ENCODE assay signal across 23 cellular contexts in the genomic region with DNA sequence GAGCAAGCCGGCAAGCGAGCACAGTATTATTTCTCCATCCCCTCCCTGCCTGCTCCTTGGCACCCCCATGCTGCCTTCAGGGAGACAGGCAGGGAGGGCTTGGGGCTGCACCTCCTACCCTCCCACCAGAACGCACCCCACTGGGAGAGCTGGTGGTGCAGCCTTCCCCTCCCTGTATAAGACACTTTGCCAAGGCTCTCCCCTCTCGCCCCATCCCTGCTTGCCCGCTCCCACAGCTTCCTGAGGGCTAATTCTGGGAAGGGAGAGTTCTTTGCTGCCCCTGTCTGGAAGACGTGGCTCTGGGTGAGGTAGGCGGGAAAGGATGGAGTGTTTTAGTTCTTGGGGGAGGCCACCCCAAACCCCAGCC. TPM values are rescaled to one million over a fixed set of nuclear protein-coding genes. Genes with fewer than 3 reads are reported as not detected.
A peak's percentile ranks its signal among the peaks of the same experiment; 100 is the strongest.
DNase-seq lines count a peak whose midpoint lies in the region; ATAC-seq and TF ChIP-seq lines count a peak whose summit lies in the region.
"Had no signal": no experiment of that assay in that cellular context is flagged by ENCODE, and none has a peak within 500 bp of the region (broad histone marks: within the 10 kb centered on the region; RNA-seq: fewer than 3 reads in every experiment).

No MANE protein-coding gene starts in this region.

- H3K27me3 ChIP-seq in BLaER1 (peaks cover 43% of the 10 kb centered on the region), KMS-11 (ENCODE audit: insufficient read depth, low read depth) (peaks cover 41% of the 10 kb centered on the region), subcutaneous abdominal adipose tissue (ENCODE audit: control insufficient read depth in 5 of 5, insufficient read depth in 4 of 5, low read length in 5 of 5) (peaks cover 3 to 24% (median 17%) of the 10 kb centered on the region in 5 donors), MG63 (0 out of 2 replicates have a peak, but pooled peaks cover 3% of the 10 kb centered on the region), right lobe of liver (peaks cover 0 to 2% of the 10 kb centered on the region in 2 donors)

- H2AFZ ChIP-seq in KMS-11 (ENCODE audit: low read depth) = peak overlapping the region; percentile 27; the same call in 1 of the 2 replicates

- H3K27ac Mint-ChIP-seq in chondrocyte (ENCODE audit: unreplicated experiment) = peak overlapping the region; percentile 92
- H3K27ac Mint-ChIP-seq: activated naive CD4-positive, alpha-beta T cell treated with anti-CD3 and anti-CD28 coated beads, Interleukin-2, amount 10 ng/mL, durations not matched to agents 7 days and 5 days; CD4-positive, alpha-beta T cell had no signal

- ATAC-seq in GM18909 (IDR thresholded peaks at IDR 0.05; ENCODE audit: poor library complexity, unreplicated experiment) = no peak
- no peak for ATAC-seq in right lobe of liver

- H3K9me3 Mint-ChIP-seq in chondrocyte (ENCODE audit: low read depth) = no peaks in the 10 kb centered on the region
- H3K9me3 Mint-ChIP-seq: activated naive CD4-positive, alpha-beta T cell treated with anti-CD3 and anti-CD28 coated beads, Interleukin-2, amount 10 ng/mL, durations not matched to agents 7 days and 5 days; CD4-positive, alpha-beta T cell; natural killer cell; T-cell had no signal

- TF ChIP-seq CTCF in KMS-11 (conservative IDR thresholded peaks at IDR 0.05; ENCODE audit: low read depth, low read length) (no peak), chondrocyte (IDR thresholded peaks at IDR 0.05) (no peak), right lobe of liver (IDR thresholded peaks at IDR 0.05) (no peak)

- H3K4me2 ChIP-seq in BLaER1 = peak overlapping the region; percentile 70
- no peak overlapping the region; the same call in 1 of the 2 replicates for H3K4me2 ChIP-seq in KMS-11

- no peaks in the 10 kb centered on the region for H3K36me3 ChIP-seq in BLaER1
- no peaks in the 10 kb centered on the region for H3K36me3 ChIP-seq in KMS-11 (ENCODE audit: insufficient read depth)
- peaks cover 0 to 58% (median 52%) of the 10 kb centered on the region in 5 donors for H3K36me3 ChIP-seq in subcutaneous abdominal adipose tissue (ENCODE audit: control insufficient read depth in 5 of 5, insufficient read depth in 5 of 5, low read length in 5 of 5)
- peaks cover 22% of the 10 kb centered on the region for H3K36me3 ChIP-seq in MG63
- peaks cover 0 to 53% (median 28%) of the 10 kb centered on the region in 4 donors for H3K36me3 ChIP-seq in right lobe of liver

- H3K4me3 Mint-ChIP-seq in chondrocyte (ENCODE audit: unreplicated experiment) = peak overlapping the region; percentile 16
- H3K4me3 Mint-ChIP-seq: activated naive CD4-positive, alpha-beta T cell treated with anti-CD3 and anti-CD28 coated beads, Interleukin-2, amount 10 ng/mL, durations not matched to agents 7 days and 5 days had no signal

- TF ChIP-seq POLR2A in right lobe of liver (IDR thresholded peaks at IDR 0.05) = no peak

- DNase-seq in chondrocyte (ENCODE audit: low spot score) = no peak
- DNase-seq in MG63 = no peak
- no peak for DNase-seq in right lobe of liver
- no peak for DNase-seq in DMS153 (lab: John Stamatoyannopoulos, UW)
- DNase-seq: NCI-H524 treated with DMSO at 0.1 percent for 48 hours had no signal

- no peaks in the 10 kb centered on the region for H3K27me3 Mint-ChIP-seq in chondrocyte (ENCODE audit: low read depth)

- H3K36me3 Mint-ChIP-seq in chondrocyte (ENCODE audit: low read depth) = peaks cover 11% of the 10 kb centered on the region
- H3K36me3 Mint-ChIP-seq: activated naive CD4-positive, alpha-beta T cell treated with anti-CD3 and anti-CD28 coated beads, Interleukin-2, amount 10 ng/mL, durations not matched to agents 7 days and 5 days; natural killer cell; T-cell had no signal

- H3K27ac ChIP-seq in BLaER1 = no peak overlapping the region
- H3K27ac ChIP-seq in KMS-11 = no peak overlapping the region
- peak overlapping the region; percentile 37 for H3K27ac ChIP-seq in subcutaneous abdominal adipose tissue (ENCODE audit: low read depth, low read length)
- H3K27ac ChIP-seq in right lobe of liver = no peak overlapping the region
- H3K27ac ChIP-seq: cardiac muscle cell, Peyer's patch, SJSA1, stomach, upper lobe of right lung had no signal

- no peak overlapping the region for H3K4me3 ChIP-seq in BLaER1
- no peak overlapping the region for H3K4me3 ChIP-seq in KMS-11 (IDR thresholded peaks at IDR 0.05; ENCODE audit: insufficient read depth, low read depth, low read length)
- H3K4me3 ChIP-seq in subcutaneous abdominal adipose tissue (ENCODE audit: low read depth in 1 of 5, low read length in 5 of 5) = no peak overlapping the region
- H3K4me3 ChIP-seq in MG63 = no peak overlapping the region
- no peak overlapping the region for H3K4me3 ChIP-seq in right lobe of liver
- H3K4me3 ChIP-seq: cardiac muscle cell, gastroesophageal sphincter, Peyer's patch, SJSA1, stomach, upper lobe of right lung had no signal

- H3K4me1 ChIP-seq in BLaER1 (peaks cover 97% of the 10 kb centered on the region), KMS-11 (ENCODE audit: low read depth, poor library complexity, severe bottlenecking) (peaks cover 40% of the 10 kb centered on the region), subcutaneous abdominal adipose tissue (ENCODE audit: control insufficient read depth in 5 of 5, insufficient read depth in 5 of 5, low read length in 5 of 5) (peaks cover 0 to 41% (median 36%) of the 10 kb centered on the region in 5 donors), right lobe of liver (peaks cover 0 to 14% (median 0%) of the 10 kb centered on the region in 4 donors)

- intact Hi-C loops in right lobe of liver (cut with DNase I) = no loop called here

- H3K79me2 ChIP-seq in KMS-11 (ENCODE audit: insufficient read depth, low read depth) = no peaks in the 10 kb centered on the region

- H3K9ac ChIP-seq in BLaER1 = no peak overlapping the region
- H3K9ac ChIP-seq in KMS-11 = no peak overlapping the region
- H3K9ac ChIP-seq in subcutaneous abdominal adipose tissue (ENCODE audit: low read length in 5 of 5) = no peak overlapping the region

- H3K9me3 ChIP-seq in BLaER1 (no peaks in the 10 kb centered on the region), subcutaneous abdominal adipose tissue (ENCODE audit: control insufficient read depth in 5 of 5, low read length in 5 of 5) (no peaks in the 10 kb centered on the region), MG63 (no peaks in the 10 kb centered on the region), right lobe of liver (no peaks in the 10 kb centered on the region)
- H3K9me3 ChIP-seq: gastroesophageal sphincter, Peyer's patch, SJSA1, stomach, upper lobe of right lung had no signal

- H3K4me1 Mint-ChIP-seq in chondrocyte (ENCODE audit: low read depth) = peaks cover 57% of the 10 kb centered on the region

- 83% methylated on average over 3 of the region's 7 CpGs for WGBS in right lobe of liver (ENCODE audit: insufficient coverage, low coverage, low lambda C conversion rate, missing lambda C conversion rate)

- H4K20me1 ChIP-seq in BLaER1 = peaks cover 51% of the 10 kb centered on the region
- H4K20me1 ChIP-seq in KMS-11 (ENCODE audit: insufficient read depth) = no peaks in the 10 kb centered on the region

RNA-seq across cellular contexts. Expression of gene NXPH4, which starts 3.9 kb away (rescaled TPM):
- total RNA-seq in chondrocyte (75.4 to 85.4 TPM (median 82.8 TPM) in 3 replicates), right lobe of liver (1 to 10 TPM in 2 of 6 experiments, under 1 TPM in 1, not detected in 3; 0.87 to 1.5 (median 1.2) TPM)
- 1.2 TPM in 1 of 2 replicates, not detected in the other for total RNA-seq in MG63 (2014; rRNA removed; shearing (Covaris generic); ENCODE audit: low replicate concordance)
- total RNA-seq: CD4-positive, alpha-beta T cell; liver; mononuclear cell; Peyer's patch; upper lobe of right lung had no signal

RNA-seq across cellular contexts. Expression of gene SHMT2, which starts 16.8 kb away (rescaled TPM):
- total RNA-seq in chondrocyte = 112 to 292 TPM (median 291 TPM) in 3 replicates
- 232 and 343 TPM in 2 replicates for total RNA-seq in MG63 (2014; rRNA removed; shearing (Covaris generic); ENCODE audit: low replicate concordance)
- total RNA-seq in right lobe of liver = 100 to 1,000 TPM; 157 to 228 (median 194) TPM

RNA-seq across cellular contexts. Expression of gene STAC3, which starts 38.3 kb away (rescaled TPM):
- total RNA-seq in chondrocyte = 1.1 to 2.8 TPM (median 1.3 TPM) in 3 replicates
- total RNA-seq in MG63 (2014; rRNA removed; shearing (Covaris generic); ENCODE audit: low replicate concordance) = 0.86 TPM in 1 of 2 replicates, not detected in the other
- 1 to 10 TPM in 5 of 6 experiments, under 1 TPM in 1; 0.98 to 4.5 (median 1.8) TPM for total RNA-seq in right lobe of liver
- total RNA-seq: dermis blood vessel endothelial cell, H4 had no signal

Comparison
In these comparisons a context has a peak if more than half of its experiments do, and no peak if none do; other contexts are left out.
1. RNA of gene NXPH4, which starts 3.9 kb away (total RNA-seq): 75.4 to 85.4 TPM in chondrocyte; 0.87 to 1.5 TPM in right lobe of liver and 1.2 TPM in MG63; every median in the first group is over 10 times any median in the second.